In genomic region chr10:8378198-8378983, GRCh38 we compare ENCODE assay signal across 34 cellular contexts.
DNase-seq lines count a peak whose midpoint lies in the region; ATAC-seq, FAIRE-seq and TF ChIP-seq lines count a peak whose summit lies in the region.
"Had no signal": no experiment of that assay in that cellular context is flagged by ENCODE, and none has a peak within 500 bp of the region (broad histone marks: within the 10 kb centered on the region; RNA-seq: fewer than 3 reads in every experiment).

No MANE protein-coding gene starts in this region.

- H4K8ac ChIP-seq in trophoblast cell (ENCODE audit: low read depth, low read length), result no peak overlapping the region

- dilution Hi-C loops in endothelial cell of umbilical vein (cut with MboI; ENCODE audit: extremely low pct_ligation_motif_present, low sequenced_read_pairs), result no loop called here

- H3K18ac ChIP-seq in trophoblast cell (ENCODE audit: low read length), result no peak overlapping the region

- H3K9ac ChIP-seq in DND-41 (ENCODE audit: low read depth, low read length) (no peak overlapping the region), Loucy (ENCODE audit: low read depth, low read length, poor library complexity, severe bottlenecking) (no peak overlapping the region), endothelial cell of umbilical vein (replicated peaks; ENCODE audit: extremely low read depth, insufficient read depth, low read length) (no peak overlapping the region), trophoblast cell (ENCODE audit: low read length) (no peak overlapping the region)
- H3K9ac ChIP-seq: KMS-11 had no signal

- FAIRE-seq in endothelial cell of umbilical vein (lab: Jason Lieb, UNC), result peak; percentile 44
- FAIRE-seq: GM18507, pancreas, small intestine had no signal

- no peak overlapping the region for H2BK5ac ChIP-seq in trophoblast cell (ENCODE audit: low read depth, low read length, poor library complexity)

- peak overlapping the region; percentile 19; the same call in 1 of the 2 replicates for H2AFZ ChIP-seq in DND-41 (ENCODE audit: low read depth, low read length)
- H2AFZ ChIP-seq in Loucy (ENCODE audit: low read length), result peak overlapping the region; percentile 58
- H2AFZ ChIP-seq in endothelial cell of umbilical vein (ENCODE audit: low read depth, low read length), result peak overlapping the region; percentile 97
- H2AFZ ChIP-seq in trophoblast cell (ENCODE audit: insufficient read depth, low read length, poor library complexity), result no peak overlapping the region
- H2AFZ ChIP-seq: PC-9 had no signal

- H3K9me2 ChIP-seq in Loucy (replicated peaks; ENCODE audit: low read depth, low read length), result no peaks in the 10 kb centered on the region

- POLR2A ChIA-PET in endothelial cell of umbilical vein (lab: Charles Lee), result no interaction called here
- POLR2A ChIA-PET in naive thymus-derived CD8-positive, alpha-beta T cell (lab: Charles Lee), result no interaction called here

- H3K27me3 ChIP-seq in DND-41 (ENCODE audit: insufficient read depth, low read length, poor library complexity), result no peaks in the 10 kb centered on the region
- H3K27me3 ChIP-seq in Loucy (ENCODE audit: insufficient read depth, low read length, poor library complexity, severe bottlenecking), result no peaks in the 10 kb centered on the region
- H3K27me3 ChIP-seq in endothelial cell of umbilical vein (ENCODE audit: control insufficient read depth in 2 of 2, insufficient read depth in 2 of 2, low read length in 2 of 2), result peaks cover 0 to 2% of the 10 kb centered on the region in 2 experiments
- no peaks in the 10 kb centered on the region for H3K27me3 ChIP-seq in trophoblast cell (ENCODE audit: insufficient read depth, low read length)
- H3K27me3 ChIP-seq in HAP-1 (ENCODE audit: low read depth), result no peaks in the 10 kb centered on the region
- H3K27me3 ChIP-seq in breast epithelium, result no peaks in the 10 kb centered on the region
- H3K27me3 ChIP-seq: foreskin keratinocyte, pancreas, testis, vagina had no signal

- DNase-seq in DND-41 (no peak), endothelial cell of umbilical vein (ENCODE audit: low read depth, low spot score) (peak; percentile 40), trophoblast cell (no peak), HAP-1 (ENCODE audit: low spot score in 2 of 2) (no peak), breast epithelium (ENCODE audit: low spot score in 2 of 2) (no peak), glutamatergic neuron (no peak)
- DNase-seq in naive thymus-derived CD8-positive, alpha-beta T cell, result no peak
- DNase-seq: activated CD4-positive, alpha-beta T cell treated with anti-CD3 and anti-CD28 coated beads, Interleukin-2, amount 50 U/mL, for 1 hour; activated T-cell treated with anti-CD3 and anti-CD28 coated beads, Interleukin-2, amount 50 U/mL, for 24 hours; CD8-positive, alpha-beta T cell; central memory CD4-positive, alpha-beta T cell; effector memory CD8-positive, alpha-beta T cell; foreskin keratinocyte; GOT3; NCI-H1417 treated with DMSO at 0.1 percent for 48 hours; NCI-H2029 treated with DMSO at 0.1 percent for 48 hours; NCI-H226; NCI-H526 treated with DMSO at 0.1 percent for 48 hours; pancreas; PC-9; retina; SIG-M5; small intestine; stimulated activated naive CD4-positive, alpha-beta T cell; testis; WERI-Rb-1 had no signal

- H2AK5ac ChIP-seq in trophoblast cell (ENCODE audit: low read length), result no peak overlapping the region

- H3K9me1 ChIP-seq in endothelial cell of umbilical vein (replicated peaks; ENCODE audit: control insufficient read depth, extremely low read depth, insufficient read depth, low read length), result no peaks in the 10 kb centered on the region

- no peaks in the 10 kb centered on the region for H3F3A ChIP-seq in Loucy (ENCODE audit: low read depth)

- TF ChIP-seq CTCF in DND-41 (IDR thresholded peaks at IDR 0.05; ENCODE audit: borderline replicate concordance, extremely low read depth, low read length, poor library complexity, severe bottlenecking) (no peak), Loucy (conservative IDR thresholded peaks at IDR 0.05; ENCODE audit: low read length) (no peak), endothelial cell of umbilical vein (IDR thresholded peaks at IDR 0.05; ENCODE audit: extremely low read depth in 1 of 2, insufficient read depth in 1 of 2, low read depth in 1 of 2, low read length in 2 of 2) (no peak), breast epithelium (IDR thresholded peaks at IDR 0.05) (no peak), glutamatergic neuron (IDR thresholded peaks at IDR 0.05; ENCODE audit: partially characterized antibody, unreplicated experiment) (no peak)

- H2BK120ac ChIP-seq in trophoblast cell (ENCODE audit: insufficient read depth, low read length, poor library complexity), result no peak overlapping the region

- in situ Hi-C loops in HAP-1 (cut with MboI; ENCODE audit: low sequenced_read_pairs), result no loop called here

- H3K14ac ChIP-seq in trophoblast cell (ENCODE audit: low read length), result no peak overlapping the region

- H3K79me1 ChIP-seq in trophoblast cell (ENCODE audit: low read length), result peaks cover 6% of the 10 kb centered on the region

- peaks cover 0 to 4% (median under 1%) of the 10 kb centered on the region in 4 donors for H3K4me1 Mint-ChIP-seq in naive thymus-derived CD8-positive, alpha-beta T cell
- peaks cover 22% of the 10 kb centered on the region for H3K4me1 Mint-ChIP-seq in glutamatergic neuron (ENCODE audit: low read depth, unreplicated experiment)
- H3K4me1 Mint-ChIP-seq: B cell, neural crest cell had no signal

- H3K9me3 ChIP-seq in DND-41 (ENCODE audit: insufficient read depth, low read length, severe bottlenecking), result no peaks in the 10 kb centered on the region
- no peaks in the 10 kb centered on the region for H3K9me3 ChIP-seq in Loucy (ENCODE audit: insufficient read depth, low read depth, low read length)
- H3K9me3 ChIP-seq in endothelial cell of umbilical vein (replicated peaks; ENCODE audit: control insufficient read depth, insufficient read depth, low read length), result no peaks in the 10 kb centered on the region
- no peaks in the 10 kb centered on the region for H3K9me3 ChIP-seq in trophoblast cell (ENCODE audit: insufficient read depth, low read depth, low read length)
- H3K9me3 ChIP-seq in HAP-1, result no peaks in the 10 kb centered on the region
- H3K9me3 ChIP-seq in breast epithelium, result no peaks in the 10 kb centered on the region
- H3K9me3 ChIP-seq: pancreas, testis, vagina had no signal

- H2BK12ac ChIP-seq in trophoblast cell (ENCODE audit: low read length), result peak overlapping the region; percentile 81

- TF ChIP-seq POLR2A in endothelial cell of umbilical vein (IDR thresholded peaks at IDR 0.05; ENCODE audit: low read depth, low read length) (no peak), breast epithelium (IDR thresholded peaks at IDR 0.05) (no peak)

- CTCF ChIA-PET in endothelial cell of umbilical vein (lab: Charles Lee), result interaction anchor here (2.3 kb wide), 1 partner anchor 11 kb away, joined by 9 read pairs; no protein-coding TSS in a partner anchor

- intact Hi-C loops in endothelial cell of umbilical vein (cut with micrococcal nuclease) (loop anchor here (5.0 kb wide), 1 partner anchor 326 kb away; the partner anchor contains the start of gene GATA3), breast epithelium (cut with DNase I; ENCODE audit: low total_unique reads) (no loop called here)

- no peak overlapping the region for H3K4me2 ChIP-seq in DND-41 (ENCODE audit: insufficient read depth, low read length)
- no peak overlapping the region for H3K4me2 ChIP-seq in Loucy (ENCODE audit: low read depth, low read length, poor library complexity, severe bottlenecking)
- peak overlapping the region; percentile 92 for H3K4me2 ChIP-seq in endothelial cell of umbilical vein (ENCODE audit: insufficient read depth, low read length)
- no peak overlapping the region for H3K4me2 ChIP-seq in trophoblast cell (ENCODE audit: low read length)
- H3K4me2 ChIP-seq: KMS-11, PC-9 had no signal

- no peak overlapping the region for H3K23ac ChIP-seq in trophoblast cell (ENCODE audit: low read length)

- WGBS in trophoblast cell (ENCODE audit: extremely low coverage, insufficient coverage, insufficient read length), result no CpG with 5 or more reads among the region's 10 CpGs

- H3K27ac Mint-ChIP-seq in naive thymus-derived CD8-positive, alpha-beta T cell, result no peak overlapping the region
- no peak overlapping the region for H3K27ac Mint-ChIP-seq in glutamatergic neuron (ENCODE audit: unreplicated experiment)
- H3K27ac Mint-ChIP-seq: activated T-cell treated with anti-CD3 and anti-CD28 coated beads, Interleukin-2, amount 50 U/mL, for 24 hours; B cell; CD8-positive, alpha-beta T cell had no signal

- H3K9me3 Mint-ChIP-seq in naive thymus-derived CD8-positive, alpha-beta T cell, result no peaks in the 10 kb centered on the region
- H3K9me3 Mint-ChIP-seq in glutamatergic neuron (ENCODE audit: unreplicated experiment), result no peaks in the 10 kb centered on the region
- H3K9me3 Mint-ChIP-seq: activated T-cell treated with anti-CD3 and anti-CD28 coated beads, Interleukin-2, amount 50 U/mL, for 24 hours; CD8-positive, alpha-beta T cell; effector memory CD8-positive, alpha-beta T cell; neural crest cell had no signal

- BruUV-seq in endothelial cell of umbilical vein (replicated peaks; lab: Mats Ljungman, UMichigan), result no TSS peak

- H3K4me3 Mint-ChIP-seq in naive thymus-derived CD8-positive, alpha-beta T cell, result no peak overlapping the region
- no peak overlapping the region for H3K4me3 Mint-ChIP-seq in glutamatergic neuron (ENCODE audit: unreplicated experiment)
- H3K4me3 Mint-ChIP-seq: activated T-cell treated with anti-CD3 and anti-CD28 coated beads, Interleukin-2, amount 50 U/mL, for 24 hours; B cell; CD8-positive, alpha-beta T cell; effector memory CD8-positive, alpha-beta T cell; neural crest cell had no signal

- H3K36me3 Mint-ChIP-seq in naive thymus-derived CD8-positive, alpha-beta T cell, result no peaks in the 10 kb centered on the region
- no peaks in the 10 kb centered on the region for H3K36me3 Mint-ChIP-seq in glutamatergic neuron (ENCODE audit: unreplicated experiment)
- H3K36me3 Mint-ChIP-seq: CD8-positive, alpha-beta T cell had no signal

- H3K27ac ChIP-seq in DND-41 (ENCODE audit: low read length) (no peak overlapping the region), endothelial cell of umbilical vein (ENCODE audit: insufficient read depth, low read depth, low read length) (no peak overlapping the region), trophoblast cell (ENCODE audit: low read depth, low read length) (no peak overlapping the region), breast epithelium (no peak overlapping the region)
- H3K27ac ChIP-seq: foreskin keratinocyte, HL-60, KMS-11, pancreas, PC-9, testis, vagina, WERI-Rb-1 had no signal

- H3K36me3 ChIP-seq in DND-41 (ENCODE audit: insufficient read depth, low read length), result no peaks in the 10 kb centered on the region
- no peaks in the 10 kb centered on the region for H3K36me3 ChIP-seq in Loucy (ENCODE audit: insufficient read depth, low read length)
- no peaks in the 10 kb centered on the region for H3K36me3 ChIP-seq in endothelial cell of umbilical vein (ENCODE audit: control insufficient read depth in 2 of 2, extremely low read depth in 1 of 2, insufficient read depth in 2 of 2, low read length in 2 of 2)
- H3K36me3 ChIP-seq in trophoblast cell (ENCODE audit: control insufficient read depth in 1 of 2, insufficient read depth in 2 of 2, low read length in 2 of 2), result no peaks in the 10 kb centered on the region
- H3K36me3 ChIP-seq in HAP-1 (replicated peaks), result no peaks in the 10 kb centered on the region
- H3K36me3 ChIP-seq in breast epithelium, result no peaks in the 10 kb centered on the region
- H3K36me3 ChIP-seq: pancreas, vagina, WERI-Rb-1 had no signal

- no peak overlapping the region for H4K12ac ChIP-seq in trophoblast cell (ENCODE audit: low read depth, low read length)

- H3K4me1 ChIP-seq in DND-41 (ENCODE audit: insufficient read depth, low read length), result peaks cover 17% of the 10 kb centered on the region
- H3K4me1 ChIP-seq in Loucy (ENCODE audit: insufficient read depth, low read length, poor library complexity, severe bottlenecking), result peaks cover 42% of the 10 kb centered on the region
- peaks cover 27% of the 10 kb centered on the region for H3K4me1 ChIP-seq in endothelial cell of umbilical vein (ENCODE audit: control insufficient read depth, extremely low read depth, insufficient read depth, low read length)
- H3K4me1 ChIP-seq in trophoblast cell (ENCODE audit: control insufficient read depth in 1 of 2, insufficient read depth in 2 of 2, low read length in 2 of 2), result peaks cover 6 to 7% of the 10 kb centered on the region in 2 experiments
- no peaks in the 10 kb centered on the region for H3K4me1 ChIP-seq in HAP-1
- H3K4me1 ChIP-seq in breast epithelium, result no peaks in the 10 kb centered on the region
- H3K4me1 ChIP-seq: pancreas, testis, vagina had no signal

- no peak overlapping the region for H3K4me3 ChIP-seq in DND-41 (ENCODE audit: low read depth in 1 of 2, low read length in 2 of 2)
- H3K4me3 ChIP-seq in Loucy (ENCODE audit: low read length, poor library complexity, severe bottlenecking), result no peak overlapping the region
- H3K4me3 ChIP-seq in endothelial cell of umbilical vein (replicated peaks in 1 of 3; ENCODE audit: insufficient read depth in 1 of 3, low read depth in 1 of 3, low read length in 3 of 3), result peak overlapping the region in 2 of 3 experiments; percentile 39 to 42
- no peak overlapping the region for H3K4me3 ChIP-seq in trophoblast cell (ENCODE audit: low read depth, low read length)
- H3K4me3 ChIP-seq in HAP-1, result no peak overlapping the region
- H3K4me3 ChIP-seq in breast epithelium, result no peak overlapping the region
- H3K4me3 ChIP-seq: pancreas, PC-9, testis, vagina had no signal

- H4K20me1 ChIP-seq in DND-41 (ENCODE audit: insufficient read depth, low read length) (no peaks in the 10 kb centered on the region), Loucy (ENCODE audit: insufficient read depth, low read length, poor library complexity, severe bottlenecking) (no peaks in the 10 kb centered on the region), endothelial cell of umbilical vein (replicated peaks; ENCODE audit: control insufficient read depth, extremely low read depth, insufficient read depth, low read length) (no peaks in the 10 kb centered on the region)

- no peak for ATAC-seq in DND-41 (ENCODE audit: insufficient read depth, low read depth)
- no peak for ATAC-seq in naive thymus-derived CD8-positive, alpha-beta T cell
- ATAC-seq: CD8-positive, alpha-beta T cell; effector memory CD8-positive, alpha-beta T cell; esophagus mucosa; foreskin keratinocyte; pancreas had no signal

- no peaks in the 10 kb centered on the region for H3K27me3 Mint-ChIP-seq in naive thymus-derived CD8-positive, alpha-beta T cell
- no peaks in the 10 kb centered on the region for H3K27me3 Mint-ChIP-seq in glutamatergic neuron (ENCODE audit: unreplicated experiment)
- H3K27me3 Mint-ChIP-seq: activated T-cell treated with anti-CD3 and anti-CD28 coated beads, Interleukin-2, amount 50 U/mL, for 24 hours; effector memory CD8-positive, alpha-beta T cell had no signal

- H3K4ac ChIP-seq in trophoblast cell (ENCODE audit: low read depth, low read length), result no peak overlapping the region

- H3K79me2 ChIP-seq in DND-41 (ENCODE audit: insufficient read depth, low read length) (no peaks in the 10 kb centered on the region), Loucy (ENCODE audit: insufficient read depth, low read length) (no peaks in the 10 kb centered on the region), endothelial cell of umbilical vein (ENCODE audit: control insufficient read depth, insufficient read depth, low read length) (no peaks in the 10 kb centered on the region), trophoblast cell (ENCODE audit: control insufficient read depth, insufficient read depth, low read length, poor library complexity) (no peaks in the 10 kb centered on the region)

- H4K91ac ChIP-seq in trophoblast cell (ENCODE audit: low read depth, low read length), result no peak overlapping the region

Comparison
In these comparisons a context has a peak if more than half of its experiments do, and no peak if none do; other contexts are left out.
1. H3K4me3 ChIP-seq: peak in endothelial cell of umbilical vein (2 of 3); none in DND-41 (0 of 2), Loucy (single experiment), trophoblast cell (single experiment), HAP-1 (single experiment) and breast epithelium (0 of 3).